Comparison of ENCODE assay signal across 9 cellular contexts in genomic region chr1:181101581-181102226, GRCh38. TPM values are rescaled to one million over a fixed set of nuclear protein-coding genes. Genes with fewer than 3 reads are reported as not detected.
DNase-seq lines count a peak whose midpoint lies in the region; ATAC-seq and TF ChIP-seq lines count a peak whose summit lies in the region.
"Had no signal": no experiment of that assay in that cellular context is flagged by ENCODE, and none has a peak within 500 bp of the region (broad histone marks: within the 10 kb centered on the region; RNA-seq: fewer than 3 reads in every experiment).

No MANE protein-coding gene starts in this region.

- H3K9me3 ChIP-seq in SJCRH30 (replicated peaks) (no peaks in the 10 kb centered on the region), esophagus squamous epithelium (no peaks in the 10 kb centered on the region)

- ATAC-seq in GM18511 (IDR thresholded peaks at IDR 0.05; ENCODE audit: unreplicated experiment) = no peak

- WGBS in esophagus squamous epithelium, 2 donors = 64 to 78% methylated on average over 7 to 8 of the region's 9 CpGs

- H3K36me3 ChIP-seq in SJCRH30 = no peaks in the 10 kb centered on the region
- no peaks in the 10 kb centered on the region for H3K36me3 ChIP-seq in esophagus squamous epithelium

- TF ChIP-seq CTCF in esophagus squamous epithelium (IDR thresholded peaks at IDR 0.05) = no peak

- in situ Hi-C loops in G401 (cut with HindIII; ENCODE audit: low sequenced_read_pairs) = no loop called here

- TF ChIP-seq POLR2A in esophagus squamous epithelium (IDR thresholded peaks at IDR 0.05) = no peak

- H3K27me3 ChIP-seq in SJCRH30 (no peaks in the 10 kb centered on the region), esophagus squamous epithelium (no peaks in the 10 kb centered on the region)

- H3K27ac ChIP-seq in SJCRH30 (peak overlapping the region; percentile 96), esophagus squamous epithelium (no peak overlapping the region)

- H3K4me1 ChIP-seq in SJCRH30 (peaks cover 77% of the 10 kb centered on the region), esophagus squamous epithelium (peaks cover 38 to 95% (median 41%) of the 10 kb centered on the region in 3 donors)

- intact Hi-C loops in esophagus squamous epithelium (cut with DNase I) = no loop called here

- peak; percentile 93 for DNase-seq in COR-L47 (lab: John Stamatoyannopoulos, UW)
- peak; percentile 48 for DNase-seq in NCI-H1092 (lab: John Stamatoyannopoulos, UW)
- DNase-seq in SJCRH30 = peak; percentile 70 to 81
- peak; percentile 88 for DNase-seq in iPS DF 19.7 (ENCODE audit: low read depth, low spot score)
- no peak for DNase-seq in RPMI8226
- no peak for DNase-seq in esophagus squamous epithelium (lab: John Stamatoyannopoulos, UW)
- DNase-seq in G401 (ENCODE audit: low spot score) = no peak
- DNase-seq: activated T-cell treated with anti-CD3 and anti-CD28 coated beads, Interleukin-2, amount 50 U/mL, for 24 hours had no signal

- no peak overlapping the region for H3K4me3 ChIP-seq in SJCRH30
- H3K4me3 ChIP-seq in esophagus squamous epithelium = no peak overlapping the region

RNA-seq across cellular contexts. Expression of gene IER5, which starts 13.2 kb away (rescaled TPM):
- 30.3 and 31.9 TPM in 2 replicates for total RNA-seq in SJCRH30 (2014; rRNA removed; shearing (Covaris generic))
- 10 to 100 TPM; 21.6 to 40.6 (median 26.5) TPM for total RNA-seq in esophagus squamous epithelium
- 30.5 and 37.9 TPM in 2 replicates for total RNA-seq in G401 (2014; rRNA removed; shearing (Covaris generic))

Comparison
In these comparisons a context has a peak if more than half of its experiments do, and no peak if none do; other contexts are left out.
1. DNase-seq: peak in COR-L47 (single experiment), NCI-H1092 (single experiment), SJCRH30 (2 of 2) and iPS DF 19.7 (single experiment); none in RPMI8226 (single experiment), esophagus squamous epithelium (single experiment) and G401 (single experiment).